28 cellular contexts compared by ENCODE assay signal in genomic region chr1:100699744-100700143, GRCh38. TPM values are rescaled to one million over a fixed set of nuclear protein-coding genes. Genes with fewer than 3 reads are reported as not detected.
A peak's percentile ranks its signal among the peaks of the same experiment; 100 is the strongest.
DNase-seq lines count a peak whose midpoint lies in the region; ATAC-seq and TF ChIP-seq lines count a peak whose summit lies in the region.
"Had no signal": no experiment of that assay in that cellular context is flagged by ENCODE, and none has a peak within 500 bp of the region (broad histone marks: within the 10 kb centered on the region; RNA-seq: fewer than 3 reads in every experiment).

No MANE protein-coding gene starts in this region.

- peaks cover 25% of the 10 kb centered on the region for H3K9me3 Mint-ChIP-seq in osteocyte (ENCODE audit: unreplicated experiment)

- H4K20me1 ChIP-seq in PC-3 (ENCODE audit: low read length), result no peaks in the 10 kb centered on the region

- H3K4me1 Mint-ChIP-seq in osteocyte (ENCODE audit: unreplicated experiment), result peaks cover 31% of the 10 kb centered on the region
- H3K4me1 Mint-ChIP-seq: central memory CD8-positive, alpha-beta T cell; memory B cell had no signal

- peak; percentile 21 for DNase-seq in AG08396 (ENCODE audit: low spot score)
- DNase-seq in PC-3, result peak; percentile 38
- DNase-seq in dermis blood vessel endothelial cell, result peak; percentile 49
- no peak for DNase-seq in osteocyte (ENCODE audit: extremely low spot score, unreplicated experiment)
- DNase-seq in AML-193 (lab: John Stamatoyannopoulos, UW), result no peak
- DNase-seq in vagina (ENCODE audit: extremely low spot score in 2 of 2), result no peak
- no peak for DNase-seq in SHP77 (lab: John Stamatoyannopoulos, UW)
- DNase-seq: activated CD8-positive, alpha-beta T cell treated with anti-CD3 and anti-CD28 coated beads for 36 hours; activated gamma-delta T cell; activated T-cell treated with anti-CD3 and anti-CD28 coated beads for 4 hours; amygdala; effector CD4-positive, alpha-beta T cell; erythroblast; KBM-7; left cardiac atrium; NCI-H2171 treated with DMSO at 0.1 percent for 48 hours; NCI-H526; occipital lobe; right cardiac atrium; RPMI8226; stimulated activated CD8-positive, alpha-beta memory T cell treated with anti-CD3 and anti-CD28 coated beads, Interleukin-4, amount 100 ng/mL, for 48 hours; upper lobe of left lung had no signal

- H3K79me2 ChIP-seq in PC-3 (ENCODE audit: low read length), result no peaks in the 10 kb centered on the region

- BruUV-seq in PC-3 (replicated peaks; lab: Mats Ljungman, UMichigan), result no TSS peak

- H3K36me3 ChIP-seq in PC-3 (ENCODE audit: low read depth, low read length) (no peaks in the 10 kb centered on the region), vagina (no peaks in the 10 kb centered on the region)
- H3K36me3 ChIP-seq: upper lobe of left lung had no signal

- H3F3A ChIP-seq in PC-3 (ENCODE audit: low read length, unreplicated experiment), result no peaks in the 10 kb centered on the region

- peaks cover 7% of the 10 kb centered on the region for H3K36me3 Mint-ChIP-seq in osteocyte (ENCODE audit: unreplicated experiment)

- H3K27ac ChIP-seq in PC-3 (ENCODE audit: low read length) (no peak overlapping the region), vagina (no peak overlapping the region)
- H3K27ac ChIP-seq: C4-2B, upper lobe of left lung had no signal

- peaks cover 9% of the 10 kb centered on the region for H3K27me3 Mint-ChIP-seq in osteocyte (ENCODE audit: unreplicated experiment)

- ATAC-seq in PC-3, result no peak
- ATAC-seq in GM19328 (IDR thresholded peaks at IDR 0.05; ENCODE audit: unreplicated experiment), result no peak
- ATAC-seq: activated CD8-positive, alpha-beta T cell treated with anti-CD3 and anti-CD28 coated beads for 36 hours; HCT116; left cardiac atrium; right cardiac atrium had no signal

- H3K9me3 ChIP-seq in PC-3 (ENCODE audit: low read length), result no peaks in the 10 kb centered on the region
- no peaks in the 10 kb centered on the region for H3K9me3 ChIP-seq in vagina
- H3K9me3 ChIP-seq: upper lobe of left lung had no signal

- 0 out of 2 replicates have a peak overlapping the region, but pooled peaks have one; percentile 7 for H2AFZ ChIP-seq in PC-3 (ENCODE audit: low read length)

- intact Hi-C loops in PC-3 (cut with micrococcal nuclease), result no loop called here
- intact Hi-C loops in vagina (cut with DNase I), result no loop called here

- H3K9ac ChIP-seq in PC-3 (ENCODE audit: low read length), result no peak overlapping the region

- H3K9me2 ChIP-seq in PC-3 (replicated peaks; ENCODE audit: low read length), result 0 out of 2 replicates have a peak, but pooled peaks cover 3% of the 10 kb centered on the region

- H3K4me3 ChIP-seq in PC-3 (ENCODE audit: low read length) (no peak overlapping the region), vagina (no peak overlapping the region)
- H3K4me3 ChIP-seq: upper lobe of left lung had no signal

- peak overlapping the region; percentile 79 for H3K27ac Mint-ChIP-seq in osteocyte (ENCODE audit: unreplicated experiment)
- H3K27ac Mint-ChIP-seq: activated CD8-positive, alpha-beta T cell treated with anti-CD3 and anti-CD28 coated beads for 36 hours; memory B cell had no signal

- no peak for TF ChIP-seq CTCF in PC-3 (conservative IDR thresholded peaks at IDR 0.05; ENCODE audit: low read depth, low read length)
- no peak for TF ChIP-seq CTCF in osteocyte (IDR thresholded peaks at IDR 0.05)
- TF ChIP-seq CTCF in vagina (IDR thresholded peaks at IDR 0.05), result no peak

- no peak overlapping the region for H3K4me3 Mint-ChIP-seq in osteocyte (ENCODE audit: unreplicated experiment)
- H3K4me3 Mint-ChIP-seq: activated CD8-positive, alpha-beta T cell treated with anti-CD3 and anti-CD28 coated beads for 36 hours; central memory CD8-positive, alpha-beta T cell; memory B cell had no signal

- H3K4me1 ChIP-seq in PC-3 (ENCODE audit: insufficient read depth, low read length), result peaks cover 11% of the 10 kb centered on the region
- no peaks in the 10 kb centered on the region for H3K4me1 ChIP-seq in vagina
- H3K4me1 ChIP-seq: upper lobe of left lung had no signal

- CTCF ChIA-PET in PC-3 (lab: Charles Lee), result no interaction called here

- H3K27me3 ChIP-seq in PC-3 (ENCODE audit: low read length) (no peaks in the 10 kb centered on the region), vagina (no peaks in the 10 kb centered on the region)
- H3K27me3 ChIP-seq: upper lobe of left lung had no signal

- POLR2A ChIA-PET in PC-3 (lab: Charles Lee; ENCODE audit: unreplicated experiment), result no interaction called here

- TF ChIP-seq POLR2A in vagina (IDR thresholded peaks at IDR 0.05), result no peak

- 0 out of 2 replicates have a peak overlapping the region, but pooled peaks have one; percentile 9 for H3K4me2 ChIP-seq in PC-3 (ENCODE audit: low read length)

RNA-seq across cellular contexts. Expression of gene VCAM1, which starts 19.8 kb away (rescaled TPM):
- total RNA-seq in PC-3 (2014; rRNA removed) (not detected in 2 replicates), dermis blood vessel endothelial cell (6.2 and 24.5 TPM in 2 replicates), osteocyte (8.2 and 9.6 TPM in 2 replicates), vagina (5.6 TPM)
- total RNA-seq: HT-29 had no signal

Comparison
In these comparisons a context has a peak if more than half of its experiments do, and no peak if none do; other contexts are left out.
1. DNase-seq: peak in AG08396 (single experiment), PC-3 (single experiment) and dermis blood vessel endothelial cell (single experiment); none in osteocyte (single experiment), AML-193 (0 of 2), vagina (0 of 2) and SHP77 (0 of 2).